Comparison of ENCODE assay signal across 27 cellular contexts in the genomic region with DNA sequence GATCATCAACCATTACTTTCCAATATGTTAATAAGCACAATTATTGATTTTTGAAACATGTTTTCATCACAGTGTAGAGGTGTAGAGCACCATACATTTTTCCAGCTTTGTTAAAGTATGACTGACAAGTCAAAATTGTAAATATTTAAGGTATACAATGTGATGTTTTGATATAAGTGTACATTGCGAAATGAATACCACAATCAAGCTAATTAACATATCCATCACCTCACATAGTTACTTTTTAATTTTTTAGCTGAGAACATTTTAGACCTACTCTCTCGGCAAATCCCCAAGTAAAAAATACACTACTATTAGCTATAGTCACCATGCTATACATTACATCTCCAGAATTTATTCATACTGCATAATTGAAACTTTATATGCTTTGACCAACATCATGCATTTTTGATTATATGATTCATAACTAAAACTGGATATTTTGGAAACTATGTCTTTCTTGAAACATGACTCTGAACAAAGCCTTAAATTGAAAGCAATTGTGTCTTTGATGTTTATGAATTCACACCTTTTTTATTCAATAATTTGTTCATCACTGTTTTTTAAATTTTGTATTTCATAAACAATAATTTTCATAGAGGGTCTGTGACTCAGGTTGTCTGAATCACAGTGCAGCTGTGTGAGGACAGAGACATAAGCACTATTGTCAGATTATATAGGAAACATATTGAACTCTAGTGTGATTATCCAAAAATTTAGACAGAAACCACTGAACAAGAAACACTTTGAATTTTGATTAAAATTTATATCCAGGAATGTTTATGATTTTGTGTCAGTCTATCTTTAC.
DNase-seq lines count a peak whose midpoint lies in the region; ATAC-seq and TF ChIP-seq lines count a peak whose summit lies in the region.
"Had no signal": no experiment of that assay in that cellular context is flagged by ENCODE, and none has a peak within 500 bp of the region (broad histone marks: within the 10 kb centered on the region; RNA-seq: fewer than 3 reads in every experiment).

No MANE protein-coding gene starts in this region.

- H3K27ac ChIP-seq in left ventricle myocardium inferior (replicated peaks), result no peak overlapping the region
- H3K27ac ChIP-seq: BLaER1, WERI-Rb-1 had no signal

- no peaks in the 10 kb centered on the region for H3K27me3 ChIP-seq in left ventricle myocardium inferior (ENCODE audit: low read depth)
- H3K27me3 ChIP-seq: ascending aorta, BLaER1 had no signal

- peaks cover 8% of the 10 kb centered on the region for H3K36me3 Mint-ChIP-seq in Calu3 (ENCODE audit: insufficient read depth, unreplicated experiment)
- H3K36me3 Mint-ChIP-seq: activated naive CD4-positive, alpha-beta T cell treated with anti-CD3 and anti-CD28 coated beads, Interleukin-2, amount 50 U/mL, for 72 hours; natural killer cell had no signal

- H3K4me3 Mint-ChIP-seq in Calu3 (ENCODE audit: low read depth, unreplicated experiment), result no peak overlapping the region
- H3K4me3 Mint-ChIP-seq: activated T-helper 17 cell treated with anti-CD3 and anti-CD28 coated beads, Interleukin-2, amount 50 U/mL, for 72 hours; natural killer cell had no signal

- H3K36me3 ChIP-seq in left ventricle myocardium inferior, result no peaks in the 10 kb centered on the region
- H3K36me3 ChIP-seq: ascending aorta, BLaER1, WERI-Rb-1 had no signal

- in situ Hi-C loops in astrocyte of the spinal cord (cut with HindIII; ENCODE audit: low sequenced_read_pairs), result no loop called here

- intact Hi-C loops in Calu3 (cut with micrococcal nuclease; ENCODE audit: unreplicated experiment), result no loop called here
- intact Hi-C loops in left ventricle myocardium inferior (cut with micrococcal nuclease), result no loop called here

- BruUV-seq in Calu3 (replicated peaks; lab: Mats Ljungman, UMichigan), result no TSS peak

- H3K4me1 Mint-ChIP-seq in Calu3 (ENCODE audit: low read depth, unreplicated experiment), result peaks cover 13% of the 10 kb centered on the region
- H3K4me1 Mint-ChIP-seq: activated T-helper 17 cell treated with anti-CD3 and anti-CD28 coated beads, Interleukin-2, amount 50 U/mL, for 72 hours; natural killer cell had no signal

- H3K9me3 Mint-ChIP-seq in Calu3 (ENCODE audit: low read depth, unreplicated experiment), result no peaks in the 10 kb centered on the region
- H3K9me3 Mint-ChIP-seq: activated naive CD4-positive, alpha-beta T cell treated with anti-CD3 and anti-CD28 coated beads, Interleukin-2, amount 50 U/mL, for 72 hours had no signal

- TF ChIP-seq CTCF in astrocyte of the spinal cord (IDR thresholded peaks at IDR 0.05; ENCODE audit: low read depth, low read length), result no peak
- no peak for TF ChIP-seq CTCF in Calu3 (IDR thresholded peaks at IDR 0.05; ENCODE audit: unreplicated experiment)
- TF ChIP-seq CTCF in left ventricle myocardium inferior (IDR thresholded peaks at IDR 0.05; ENCODE audit: borderline replicate concordance), result no peak

- peak; percentile 17 for DNase-seq in Daoy (ENCODE audit: low read depth)
- peak; percentile 59 for DNase-seq in LHCN-M2 (ENCODE audit: low read depth)
- peak; percentile 33 for DNase-seq in astrocyte of the spinal cord (ENCODE audit: low read depth, low spot score)
- peak; percentile 37 for DNase-seq in fibroblast of peridontal ligament (ENCODE audit: extremely low read depth)
- no peak for DNase-seq in Calu3
- DNase-seq in left ventricle myocardium inferior, result no peak
- DNase-seq: activated CD4-positive, alpha-beta T cell treated with anti-CD3 and anti-CD28 coated beads, Interleukin-2, amount 50 U/mL, for 4 hours; activated CD8-positive, alpha-beta memory T cell treated with anti-CD3 and anti-CD28 coated beads, Interleukin-2, amount 50 U/mL, for 4 hours; Caco-2; effector memory CD4-positive, alpha-beta T cell; head of caudate nucleus; Kasumi-1; left colon; natural killer cell; NCI-H1092; NCI-H1930; NCI-H2227 treated with DMSO at 0.1 percent for 48 hours; NCI-H82; posterior cingulate gyrus; WERI-Rb-1 had no signal

- CTCF ChIA-PET in Calu3 (lab: Charles Lee), result no interaction called here

- H3K4me3 ChIP-seq in astrocyte of the spinal cord (ENCODE audit: low read depth, low read length), result no peak overlapping the region
- no peak overlapping the region for H3K4me3 ChIP-seq in left ventricle myocardium inferior
- H3K4me3 ChIP-seq: ascending aorta, BLaER1 had no signal

- peaks cover 2% of the 10 kb centered on the region for H3K9me3 ChIP-seq in left ventricle myocardium inferior (replicated peaks)
- H3K9me3 ChIP-seq: BLaER1, Caco-2 had no signal

- no peak overlapping the region for H3K27ac Mint-ChIP-seq in Calu3 (ENCODE audit: unreplicated experiment)
- H3K27ac Mint-ChIP-seq: activated naive CD4-positive, alpha-beta T cell treated with anti-CD3 and anti-CD28 coated beads, Interleukin-2, amount 50 U/mL, for 72 hours; activated T-helper 17 cell treated with anti-CD3 and anti-CD28 coated beads, Interleukin-2, amount 50 U/mL, for 72 hours; natural killer cell had no signal

- no peaks in the 10 kb centered on the region for H3K27me3 Mint-ChIP-seq in Calu3 (ENCODE audit: unreplicated experiment)
- H3K27me3 Mint-ChIP-seq: activated T-helper 17 cell treated with anti-CD3 and anti-CD28 coated beads, Interleukin-2, amount 50 U/mL, for 72 hours had no signal

- no peaks in the 10 kb centered on the region for H3K4me1 ChIP-seq in left ventricle myocardium inferior
- H3K4me1 ChIP-seq: BLaER1 had no signal

- no peak for ATAC-seq in GM18502 (IDR thresholded peaks at IDR 0.05; ENCODE audit: poor library complexity, unreplicated experiment)
- no peak for ATAC-seq in GM18867 (IDR thresholded peaks at IDR 0.05; ENCODE audit: unreplicated experiment)
- ATAC-seq: activated naive CD4-positive, alpha-beta T cell treated with anti-CD3 and anti-CD28 coated beads, Interleukin-2, amount 50 U/mL, for 72 hours; activated T-helper 17 cell treated with anti-CD3 and anti-CD28 coated beads, Interleukin-2, amount 50 U/mL, for 72 hours; left colon; natural killer cell; sciatic nerve had no signal

Comparison
In these comparisons a context has a peak if more than half of its experiments do, and no peak if none do; other contexts are left out.
1. DNase-seq: peak in Daoy (single experiment), LHCN-M2 (single experiment), astrocyte of the spinal cord (single experiment) and fibroblast of peridontal ligament (single experiment); none in Calu3 (single experiment) and left ventricle myocardium inferior (single experiment).